14 cellular contexts compared by ENCODE assay signal in genomic region chr15:68719676-68720075, GRCh38.
DNase-seq lines count a peak whose midpoint lies in the region; ATAC-seq and TF ChIP-seq lines count a peak whose summit lies in the region.
"Had no signal": no experiment of that assay in that cellular context is flagged by ENCODE, and none has a peak within 500 bp of the region (broad histone marks: within the 10 kb centered on the region; RNA-seq: fewer than 3 reads in every experiment).

No MANE protein-coding gene starts in this region.

- TF ChIP-seq POLR2A in IMR-90 (IDR thresholded peaks at IDR 0.05; ENCODE audit: low read depth, low read length), result no peak
- no peak for TF ChIP-seq POLR2A in ovary (IDR thresholded peaks at IDR 0.05)

- POLR2A ChIA-PET in IMR-90 (lab: Charles Lee; ENCODE audit: unreplicated experiment), result no interaction called here
- POLR2A ChIA-PET in GM10248 (lab: Yijun Ruan, JAX), result no interaction called here

- no peak overlapping the region for H4K5ac ChIP-seq in IMR-90 (ENCODE audit: low read depth, low read length)

- H4K20me1 ChIP-seq in IMR-90 (ENCODE audit: insufficient read depth, low read length), result no peaks in the 10 kb centered on the region

- H3K27ac ChIP-seq in IMR-90 (ENCODE audit: insufficient read depth, low read length), result no peak overlapping the region
- H3K27ac ChIP-seq in ovary, result no peak overlapping the region

- dilution Hi-C loops in IMR-90 (cut with HindIII; ENCODE audit: low sequenced_read_pairs, unreplicated experiment), result no loop called here

- TF ChIP-seq RAD21 in IMR-90 (IDR thresholded peaks at IDR 0.05; ENCODE audit: low read length), result no peak

- no peak for TF ChIP-seq CTCF in IMR-90 (conservative IDR thresholded peaks at IDR 0.05; ENCODE audit: low read depth, low read length)
- TF ChIP-seq CTCF in mesothelial cell of epicardium (IDR thresholded peaks at IDR 0.05; ENCODE audit: unreplicated experiment), result no peak
- no peak for TF ChIP-seq CTCF in ovary (IDR thresholded peaks at IDR 0.05)
- no peak for TF ChIP-seq CTCF in GM10248 (IDR thresholded peaks at IDR 0.05; ENCODE audit: control extremely low read depth, extremely low read depth, low read depth, missing control alignments)

- no peak overlapping the region for H2AK5ac ChIP-seq in IMR-90 (ENCODE audit: low read depth, low read length)

- no peak overlapping the region for H3K18ac ChIP-seq in IMR-90 (ENCODE audit: low read depth, low read length)

- H3K4me1 Mint-ChIP-seq in mesothelial cell of epicardium, result peaks cover 13% of the 10 kb centered on the region
- H3K4me1 Mint-ChIP-seq: B cell had no signal

- H3K9ac ChIP-seq in IMR-90 (ENCODE audit: low read depth, low read length), result no peak overlapping the region

- H2BK5ac ChIP-seq in IMR-90 (ENCODE audit: low read depth, low read length, poor library complexity, severe bottlenecking), result no peak overlapping the region

- H2BK15ac ChIP-seq in IMR-90 (ENCODE audit: low read depth, low read length), result no peak overlapping the region

- H3K36me3 Mint-ChIP-seq in mesothelial cell of epicardium, result no peaks in the 10 kb centered on the region

- H3K27me3 Mint-ChIP-seq in mesothelial cell of epicardium (ENCODE audit: low read depth), result no peaks in the 10 kb centered on the region

- no peak for TF ChIP-seq EP300 in ovary (IDR thresholded peaks at IDR 0.05)

- no peaks in the 10 kb centered on the region for H3K9me3 ChIP-seq in IMR-90 (ENCODE audit: control insufficient read depth, insufficient read depth, low read length)
- no peaks in the 10 kb centered on the region for H3K9me3 ChIP-seq in ovary

- intact Hi-C loops in IMR-90 (cut with micrococcal nuclease) (no loop called here), ovary (cut with DNase I) (no loop called here)

- no peak for ATAC-seq in IMR-90 (ENCODE audit: low read depth)

- peak overlapping the region; percentile 16 for H3K27ac Mint-ChIP-seq in mesothelial cell of epicardium
- H3K27ac Mint-ChIP-seq: B cell; CD4-positive, alpha-beta T cell; HFFc6 had no signal

- H3K9me3 Mint-ChIP-seq in mesothelial cell of epicardium, result peaks cover 3% of the 10 kb centered on the region
- H3K9me3 Mint-ChIP-seq: CD4-positive, alpha-beta T cell; HFFc6 had no signal

- H3K27me3 ChIP-seq in IMR-90 (ENCODE audit: control insufficient read depth, insufficient read depth, low read length) (no peaks in the 10 kb centered on the region), ovary (no peaks in the 10 kb centered on the region)

- no peak overlapping the region for H2AFZ ChIP-seq in IMR-90 (replicated peaks; ENCODE audit: low read length, poor library complexity)

- H3K14ac ChIP-seq in IMR-90 (replicated peaks; ENCODE audit: low read depth, low read length), result no peak overlapping the region; the same call in 1 of the 2 replicates

- no peaks in the 10 kb centered on the region for H3K79me1 ChIP-seq in IMR-90 (ENCODE audit: low read depth in 1 of 2, low read length in 2 of 2)

- no peaks in the 10 kb centered on the region for H3K4me1 ChIP-seq in IMR-90 (ENCODE audit: control insufficient read depth, insufficient read depth, low read length)
- H3K4me1 ChIP-seq in ovary (ENCODE audit: insufficient read depth), result no peaks in the 10 kb centered on the region

- H3K4me3 ChIP-seq in IMR-90 (ENCODE audit: insufficient read depth, low read depth, low read length) (no peak overlapping the region), ovary (no peak overlapping the region)

- peaks cover 5% of the 10 kb centered on the region for H3K36me3 ChIP-seq in IMR-90 (ENCODE audit: control insufficient read depth, insufficient read depth, low read length)
- H3K36me3 ChIP-seq in ovary, result no peaks in the 10 kb centered on the region

- peak overlapping the region; percentile 39 for H2AK9ac ChIP-seq in IMR-90 (replicated peaks; ENCODE audit: low read depth, low read length, poor library complexity)

- H3K23ac ChIP-seq in IMR-90 (ENCODE audit: low read depth, low read length), result no peak overlapping the region

- WGBS in IMR-90 (ENCODE audit: extremely low coverage in 2 of 2, insufficient read length in 1 of 2), 2 experiments, result 97% methylated on average over 4 of the region's 10 CpGs; no CpG with 5 or more reads in 1 of the 2 experiments
- 71 to 74% (median 73%) methylated on average over 10 of the region's 10 CpGs for WGBS in ovary, 3 donors

- no peak overlapping the region for H3K56ac ChIP-seq in IMR-90 (ENCODE audit: extremely low read depth, insufficient read depth, low read length)

- BruUV-seq in IMR-90 (replicated peaks; lab: Mats Ljungman, UMichigan), result no TSS peak

- no peak overlapping the region for H4K91ac ChIP-seq in IMR-90 (ENCODE audit: insufficient read depth, low read depth, low read length)

- no peak overlapping the region for H2BK20ac ChIP-seq in IMR-90 (ENCODE audit: low read depth, low read length)

- no peak overlapping the region for H3K4me3 Mint-ChIP-seq in mesothelial cell of epicardium
- H3K4me3 Mint-ChIP-seq: B cell; CD4-positive, alpha-beta T cell; HFFc6 had no signal

- CTCF ChIA-PET in IMR-90 (lab: Yijun Ruan, JAX) (interaction anchor here (1.5 kb wide), 1 partner anchor 165 kb away, joined by 5 read pairs; no protein-coding TSS in a partner anchor), GM10248 (lab: Yijun Ruan, JAX) (interaction anchor here (0.8 to 3.5 kb wide), 5 partner anchors 10 to 175 kb away, joined by 3 to 13 read pairs (median 3); no protein-coding TSS in a partner anchor)

- no peak overlapping the region for H3K4me2 ChIP-seq in IMR-90 (ENCODE audit: low read depth, low read length)

- DNase-seq in IMR-90, result no peak
- DNase-seq in astrocyte of the hippocampus (ENCODE audit: low read depth, low spot score), result peak; percentile 30
- DNase-seq in mesothelial cell of epicardium (ENCODE audit: low spot score in 2 of 2, unreplicated experiment in 2 of 2), result no peak
- no peak for DNase-seq in NCI-H345 treated with DMSO at 0.1 percent for 48 hours (lab: John Stamatoyannopoulos, UW; ENCODE audit: unreplicated experiment)
- no peak for DNase-seq in GM19238 (ENCODE audit: insufficient read length, low spot score)
- DNase-seq in ovary, result no peak
- DNase-seq in GM10248 (ENCODE audit: extremely low spot score), result no peak
- DNase-seq: C1 segment of cervical spinal cord; Calu3; CD4-positive, alpha-beta T cell; DMS 273 treated with DMSO at 0.1 percent for 48 hours; HCEC 1CT; HFFc6 had no signal

- H4K8ac ChIP-seq in IMR-90 (ENCODE audit: low read depth in 2 of 2, low read length in 2 of 2), result no peak overlapping the region

- in situ Hi-C loops in IMR-90 (cut with MboI; ENCODE audit: low sequenced_read_pairs), result no loop called here

- H2BK120ac ChIP-seq in IMR-90 (ENCODE audit: low read depth, low read length), result no peak overlapping the region

- peaks cover 3% of the 10 kb centered on the region for H3K9me1 ChIP-seq in IMR-90 (ENCODE audit: insufficient read depth, low read length)

- H3K4ac ChIP-seq in IMR-90 (ENCODE audit: low read depth, low read length), result no peak overlapping the region

TF ChIP-seq in IMR-90, 13 proteins besides CTCF, POLR2A, EP300 and RAD21:
- no peak for TF ChIP-seq RCOR1 (IDR thresholded peaks at IDR 0.05; ENCODE audit: insufficient replicate concordance, low read length)
- TF ChIP-seq SMC3 (IDR thresholded peaks at IDR 0.05; ENCODE audit: low read depth, low read length), result no peak
- TF ChIP-seq MXI1 (IDR thresholded peaks at IDR 0.05; ENCODE audit: borderline replicate concordance, low read depth, low read length), result no peak
- no peak for TF ChIP-seq CHD1 (IDR thresholded peaks at IDR 0.05; ENCODE audit: low read depth, low read length)
- TF ChIP-seq CEBPB (IDR thresholded peaks at IDR 0.05; ENCODE audit: low read depth, low read length), result no peak
- no peak for TF ChIP-seq BHLHE40 (IDR thresholded peaks at IDR 0.05; ENCODE audit: low read depth, low read length)
- TF ChIP-seq USF2 (IDR thresholded peaks at IDR 0.05; ENCODE audit: low read depth, low read length), result no peak
- no peak for TF ChIP-seq ELK1 (IDR thresholded peaks at IDR 0.05; ENCODE audit: borderline replicate concordance, low read depth, low read length)
- no peak for TF ChIP-seq NFE2L2 (IDR thresholded peaks at IDR 0.05; ENCODE audit: low read depth, low read length)
- no peak for TF ChIP-seq MAZ (IDR thresholded peaks at IDR 0.05; ENCODE audit: borderline replicate concordance, low read depth, low read length)
- no peak for TF ChIP-seq RFX5 (IDR thresholded peaks at IDR 0.05; ENCODE audit: low read depth, low read length)
- TF ChIP-seq MAFK (IDR thresholded peaks at IDR 0.05; ENCODE audit: low read depth, low read length), result no peak
- no peak for TF ChIP-seq FOS (IDR thresholded peaks at IDR 0.05; ENCODE audit: low read depth, low read length)
